17 cellular contexts compared by ENCODE assay signal in genomic region chr7:78062214-78062613, GRCh38.
"Had no signal": no experiment of that assay in that cellular context is flagged by ENCODE, and none has a peak within 500 bp of the region (broad histone marks: within the 10 kb centered on the region; RNA-seq: fewer than 3 reads in every experiment).

No MANE protein-coding gene starts in this region.

- DNase-seq: activated CD4-positive, alpha-beta T cell treated with anti-CD3 and anti-CD28 coated beads for 4 hours; activated CD8-positive, alpha-beta memory T cell treated with anti-CD3 and anti-CD28 coated beads, Interleukin-2, amount 50 U/mL, for 4 hours; activated CD8-positive, alpha-beta T cell treated with anti-CD3 and anti-CD28 coated beads for 36 hours; activated gamma-delta T cell treated with Interleukin-2 at 50 U/mL for 16 hours; activated naive CD4-positive, alpha-beta T cell treated with anti-CD3 and anti-CD28 coated beads, Interleukin-2, amount 10 ng/mL, durations not matched to agents 7 days and 5 days; activated naive CD8-positive, alpha-beta T cell treated with anti-CD3 and anti-CD28 coated beads for 36 hours; activated T-cell treated with anti-CD3 and anti-CD28 coated beads, Interleukin-2, amount 50 U/mL, for 72 hours; cerebellar nuclear complex; KG1; NCI-H1092; NCI-H1930; NCI-H2227 treated with DMSO at 0.1 percent for 48 hours; NCI-H446 treated with DMSO at 0.1 percent for 48 hours; NCI-H524 treated with DMSO at 0.1 percent for 48 hours; NCI-H774; PC-3; SHP77 had no signal
